ENCODE assay signal across 19 cellular contexts in the genomic region with DNA sequence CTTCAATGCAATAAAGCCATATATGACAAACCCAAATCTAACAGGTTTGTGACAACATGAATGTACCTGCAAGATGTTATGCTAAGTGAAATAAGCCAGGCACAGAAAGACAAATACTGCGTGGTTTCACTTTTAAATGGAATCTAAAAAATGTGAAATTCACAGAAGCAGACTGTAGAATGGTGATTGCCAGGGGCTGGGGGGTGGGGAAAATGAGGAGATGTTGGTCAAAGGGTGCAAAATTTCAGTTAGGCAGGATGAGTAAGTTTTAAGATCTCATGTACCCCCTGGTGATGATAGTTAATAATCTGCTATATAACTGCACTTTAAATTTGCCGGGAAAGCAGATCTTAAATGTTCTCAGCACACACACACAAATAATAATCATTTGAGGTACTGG.
A peak's percentile ranks its signal among the peaks of the same experiment; 100 is the strongest.
DNase-seq lines count a peak whose midpoint lies in the region; ATAC-seq, FAIRE-seq and TF ChIP-seq lines count a peak whose summit lies in the region.
"Had no signal": no experiment of that assay in that cellular context is flagged by ENCODE, and none has a peak within 500 bp of the region (broad histone marks: within the 10 kb centered on the region; RNA-seq: fewer than 3 reads in every experiment).

No MANE protein-coding gene starts in this region.

- H3K36me3 ChIP-seq in IMR-90 (ENCODE audit: control insufficient read depth, insufficient read depth, low read length) (no peaks in the 10 kb centered on the region), suprapubic skin (no peaks in the 10 kb centered on the region)
- H3K36me3 ChIP-seq: HAP-1, Peyer's patch had no signal

- H3K9ac ChIP-seq in IMR-90 (ENCODE audit: low read depth, low read length) = no peak overlapping the region

- ATAC-seq in IMR-90 (ENCODE audit: low read depth) (peak; percentile 35; the same call in 1 of the 2 replicates), GM21619 (IDR thresholded peaks at IDR 0.05; ENCODE audit: unreplicated experiment) (no peak)
- ATAC-seq: SK-N-SH treated with all-trans-retinoic acid at 6 μM for 48 hours had no signal

- no peak overlapping the region for H2BK15ac ChIP-seq in IMR-90 (ENCODE audit: low read depth, low read length)

- H2BK120ac ChIP-seq in IMR-90 (ENCODE audit: low read depth, low read length) = no peak overlapping the region

- no peak overlapping the region for H4K91ac ChIP-seq in IMR-90 (ENCODE audit: insufficient read depth, low read depth, low read length)

- H3K18ac ChIP-seq in IMR-90 (ENCODE audit: low read depth, low read length) = no peak overlapping the region

- TF ChIP-seq RAD21 in IMR-90 (IDR thresholded peaks at IDR 0.05; ENCODE audit: low read length) = no peak

- H3K9me3 ChIP-seq in IMR-90 (ENCODE audit: control insufficient read depth, insufficient read depth, low read length) (no peaks in the 10 kb centered on the region), suprapubic skin (no peaks in the 10 kb centered on the region)
- H3K9me3 ChIP-seq: Caco-2, HAP-1, Peyer's patch had no signal

- intact Hi-C loops in IMR-90 (cut with micrococcal nuclease) = no loop called here

- dilution Hi-C loops in IMR-90 (cut with HindIII; ENCODE audit: low sequenced_read_pairs, unreplicated experiment) = no loop called here

- H3K79me1 ChIP-seq in IMR-90 (ENCODE audit: low read depth in 1 of 2, low read length in 2 of 2) = no peaks in the 10 kb centered on the region

- CTCF ChIA-PET in IMR-90 (lab: Yijun Ruan, JAX) = no interaction called here

- H2BK20ac ChIP-seq in IMR-90 (ENCODE audit: low read depth, low read length) = no peak overlapping the region

- no peak overlapping the region for H3K56ac ChIP-seq in IMR-90 (ENCODE audit: extremely low read depth, insufficient read depth, low read length)

- H2AK5ac ChIP-seq in IMR-90 (ENCODE audit: low read depth, low read length) = no peak overlapping the region

- WGBS in IMR-90 (ENCODE audit: extremely low coverage in 2 of 2, insufficient read length in 1 of 2), 2 experiments = 55% methylated on average over 1 of the region's 2 CpGs; no CpG with 5 or more reads in 1 of the 2 experiments
- 50% methylated on average over 2 of the region's 2 CpGs for WGBS in suprapubic skin

- DNase-seq in ACHN = peak; percentile 63
- DNase-seq in IMR-90 = no peak
- DNase-seq in amniotic epithelial cell (ENCODE audit: low read depth) = peak; percentile 34
- DNase-seq in iris pigment epithelial cell (ENCODE audit: low read depth) = peak; percentile 25
- no peak for DNase-seq in GM19239 (ENCODE audit: insufficient read length, low spot score)
- no peak for DNase-seq in suprapubic skin (ENCODE audit: low spot score in 2 of 2)
- no peak for DNase-seq in stimulated activated CD4-positive, alpha-beta T cell treated with anti-CD3 and anti-CD28 coated beads, Interleukin-4, amount 100 ng/mL, for 24 hours
- DNase-seq: Caco-2, NCI-H1092 treated with DMSO at 0.1 percent for 48 hours, NCI-H2081 treated with DMSO at 0.1 percent for 48 hours, NCI-H524 treated with DMSO at 0.1 percent for 48 hours, Peyer's patch, SHP77 had no signal

- H3K27me3 ChIP-seq in IMR-90 (ENCODE audit: control insufficient read depth, insufficient read depth, low read length) = no peaks in the 10 kb centered on the region
- no peaks in the 10 kb centered on the region for H3K27me3 ChIP-seq in suprapubic skin
- H3K27me3 ChIP-seq: Peyer's patch had no signal

- H3K4me2 ChIP-seq in IMR-90 (ENCODE audit: low read depth, low read length) = peak overlapping the region; percentile 86; the same call in 1 of the 2 replicates

- no peak for TF ChIP-seq POLR2A in IMR-90 (IDR thresholded peaks at IDR 0.05; ENCODE audit: low read depth, low read length)
- TF ChIP-seq POLR2A in suprapubic skin (IDR thresholded peaks at IDR 0.05) = no peak

- H2AFZ ChIP-seq in IMR-90 (replicated peaks; ENCODE audit: low read length, poor library complexity) = no peak overlapping the region

- H3K4me3 ChIP-seq in IMR-90 (ENCODE audit: insufficient read depth, low read depth, low read length) = no peak overlapping the region
- H3K4me3 ChIP-seq in suprapubic skin = no peak overlapping the region
- H3K4me3 ChIP-seq: HAP-1, Peyer's patch had no signal

- H2AK9ac ChIP-seq in IMR-90 (replicated peaks; ENCODE audit: low read depth, low read length, poor library complexity) = no peak overlapping the region

- no peaks in the 10 kb centered on the region for H3K9me1 ChIP-seq in IMR-90 (ENCODE audit: insufficient read depth, low read length)

- no peak for TF ChIP-seq EP300 in suprapubic skin (IDR thresholded peaks at IDR 0.05)

- H4K5ac ChIP-seq in IMR-90 (ENCODE audit: low read depth, low read length) = no peak overlapping the region

- POLR2A ChIA-PET in IMR-90 (lab: Charles Lee; ENCODE audit: unreplicated experiment) = no interaction called here

- no peak overlapping the region for H3K4ac ChIP-seq in IMR-90 (ENCODE audit: low read depth, low read length)

- no peak overlapping the region for H4K8ac ChIP-seq in IMR-90 (ENCODE audit: low read depth in 2 of 2, low read length in 2 of 2)

- in situ Hi-C loops in ACHN (cut with HindIII; ENCODE audit: low pct_ligation_motif_present, low pct_unique_long_range_greater_than_20kb, low sequenced_read_pairs) = no loop called here
- in situ Hi-C loops in IMR-90 (cut with MboI; ENCODE audit: low sequenced_read_pairs) = no loop called here

- no peak overlapping the region for H3K14ac ChIP-seq in IMR-90 (replicated peaks; ENCODE audit: low read depth, low read length)

- no peak overlapping the region for H3K23ac ChIP-seq in IMR-90 (ENCODE audit: low read depth, low read length)

- no peak overlapping the region for H2BK5ac ChIP-seq in IMR-90 (ENCODE audit: low read depth, low read length, poor library complexity, severe bottlenecking)

- BruUV-seq in IMR-90 (replicated peaks; lab: Mats Ljungman, UMichigan) = no TSS peak

- FAIRE-seq in GM19239 (lab: Jason Lieb, UNC) = no peak
- FAIRE-seq: A204.1, HTR-8/SVneo had no signal

- H3K4me1 ChIP-seq in IMR-90 (ENCODE audit: control insufficient read depth, insufficient read depth, low read length) (no peaks in the 10 kb centered on the region), suprapubic skin (no peaks in the 10 kb centered on the region)
- H3K4me1 ChIP-seq: HAP-1, Peyer's patch had no signal

- H4K20me1 ChIP-seq in IMR-90 (ENCODE audit: insufficient read depth, low read length) = no peaks in the 10 kb centered on the region

- TF ChIP-seq CTCF in IMR-90 (conservative IDR thresholded peaks at IDR 0.05; ENCODE audit: low read depth, low read length) (no peak), suprapubic skin (IDR thresholded peaks at IDR 0.05) (no peak)

- H3K27ac ChIP-seq in IMR-90 (ENCODE audit: insufficient read depth, low read length) = no peak overlapping the region
- no peak overlapping the region for H3K27ac ChIP-seq in suprapubic skin
- H3K27ac ChIP-seq: HL-60, Peyer's patch had no signal

TF ChIP-seq in IMR-90, 13 proteins besides CTCF, POLR2A, EP300 and RAD21:
- TF ChIP-seq ELK1 (IDR thresholded peaks at IDR 0.05; ENCODE audit: borderline replicate concordance, low read depth, low read length) = no peak
- TF ChIP-seq MXI1 (IDR thresholded peaks at IDR 0.05; ENCODE audit: borderline replicate concordance, low read depth, low read length) = no peak
- TF ChIP-seq FOS (IDR thresholded peaks at IDR 0.05; ENCODE audit: low read depth, low read length) = no peak
- TF ChIP-seq MAFK (IDR thresholded peaks at IDR 0.05; ENCODE audit: low read depth, low read length) = no peak
- TF ChIP-seq, protein P1, sequence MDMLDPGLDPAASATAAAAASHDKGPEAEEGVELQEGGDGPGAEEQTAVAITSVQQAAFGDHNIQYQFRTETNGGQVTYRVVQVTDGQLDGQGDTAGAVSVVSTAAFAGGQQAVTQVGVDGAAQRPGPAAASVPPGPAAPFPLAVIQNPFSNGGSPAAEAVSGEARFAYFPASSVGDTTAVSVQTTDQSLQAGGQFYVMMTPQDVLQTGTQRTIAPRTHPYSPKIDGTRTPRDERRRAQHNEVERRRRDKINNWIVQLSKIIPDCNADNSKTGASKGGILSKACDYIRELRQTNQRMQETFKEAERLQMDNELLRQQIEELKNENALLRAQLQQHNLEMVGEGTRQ (IDR thresholded peaks at IDR 0.05; ENCODE audit: low read depth, low read length) = no peak
- TF ChIP-seq CHD1 (IDR thresholded peaks at IDR 0.05; ENCODE audit: low read depth, low read length) = no peak
- no peak for TF ChIP-seq RCOR1 (IDR thresholded peaks at IDR 0.05; ENCODE audit: insufficient replicate concordance, low read length)
- no peak for TF ChIP-seq SMC3 (IDR thresholded peaks at IDR 0.05; ENCODE audit: low read depth, low read length)
- TF ChIP-seq MAZ (IDR thresholded peaks at IDR 0.05; ENCODE audit: borderline replicate concordance, low read depth, low read length) = no peak

Comparison
In these comparisons a context has a peak if more than half of its experiments do, and no peak if none do; other contexts are left out.
1. DNase-seq: peak in ACHN (single experiment), amniotic epithelial cell (single experiment) and iris pigment epithelial cell (single experiment); none in IMR-90 (single experiment), GM19239 (single experiment), suprapubic skin (0 of 2) and stimulated activated CD4-positive, alpha-beta T cell treated with anti-CD3 and anti-CD28 coated beads, Interleukin-4, amount 100 ng/mL, for 24 hours (single experiment).